8 cellular contexts compared by ENCODE assay signal in genomic region chr3:58994746-58995330, GRCh38. TPM values are rescaled to one million over a fixed set of nuclear protein-coding genes. Genes with fewer than 3 reads are reported as not detected.
DNase-seq lines count a peak whose midpoint lies in the region; ATAC-seq and TF ChIP-seq lines count a peak whose summit lies in the region.

No MANE protein-coding gene starts in this region.

- no peak overlapping the region for H3K4me3 ChIP-seq in GM06990 (replicated peaks; ENCODE audit: low read depth, low read length)
- H3K4me3 ChIP-seq in endocrine pancreas (ENCODE audit: control insufficient read depth, insufficient read depth, low read length) = peak overlapping the region; percentile 67

- H3K4me1 Mint-ChIP-seq in naive thymus-derived CD8-positive, alpha-beta T cell = peaks cover 0 to 8% (median 1%) of the 10 kb centered on the region in 4 donors

- H3K27ac Mint-ChIP-seq in naive thymus-derived CD8-positive, alpha-beta T cell = no peak overlapping the region

- DNase-seq in AG08396 (ENCODE audit: low spot score) (peak; percentile 49), GM06990 (ENCODE audit: extremely low read depth, insufficient read length) (no peak), M059J (ENCODE audit: low read depth) (peak; percentile 74), SHP77 (lab: John Stamatoyannopoulos, UW) (peak; percentile 59 to 63), posterior cingulate gyrus (no peak)
- DNase-seq in naive thymus-derived CD8-positive, alpha-beta T cell = peak in 7 of 10 donors; percentile 12 to 64 (median 22)

- POLR2A ChIA-PET in naive thymus-derived CD8-positive, alpha-beta T cell (lab: Charles Lee) = no interaction called here

- no peaks in the 10 kb centered on the region for H3K36me3 ChIP-seq in GM06990 (ENCODE audit: control insufficient read depth, insufficient read depth, low read length)
- H3K36me3 ChIP-seq in endocrine pancreas (ENCODE audit: control insufficient read depth, insufficient read depth, low read length) = no peaks in the 10 kb centered on the region

- peak; percentile 71 for TF ChIP-seq CTCF in GM06990 (IDR thresholded peaks at IDR 0.05; ENCODE audit: insufficient read depth, low read length, poor library complexity, severe bottlenecking)

- H3K9me3 Mint-ChIP-seq in naive thymus-derived CD8-positive, alpha-beta T cell = no peaks in the 10 kb centered on the region

- H3K4me1 ChIP-seq in endocrine pancreas (ENCODE audit: control insufficient read depth, insufficient read depth, low read length) = peaks cover 12% of the 10 kb centered on the region

- H3K4me3 Mint-ChIP-seq in naive thymus-derived CD8-positive, alpha-beta T cell = peak overlapping the region in 1 of 10 donors; percentile 22

- H3K9ac ChIP-seq in endocrine pancreas (ENCODE audit: control insufficient read depth, insufficient read depth, low read length) = no peak overlapping the region

- intact Hi-C loops in posterior cingulate gyrus (cut with DNase I) = no loop called here

- no peaks in the 10 kb centered on the region for H3K27me3 ChIP-seq in GM06990 (replicated peaks; ENCODE audit: control insufficient read depth, insufficient read depth, low read length)
- H3K27me3 ChIP-seq in endocrine pancreas (ENCODE audit: control insufficient read depth, insufficient read depth, low read length) = no peaks in the 10 kb centered on the region

- no peak for ATAC-seq in naive thymus-derived CD8-positive, alpha-beta T cell
- no peak for ATAC-seq in HG03196 (IDR thresholded peaks at IDR 0.05; ENCODE audit: unreplicated experiment)

- peaks cover 0 to 5% (median 3%) of the 10 kb centered on the region in 5 donors for H3K27me3 Mint-ChIP-seq in naive thymus-derived CD8-positive, alpha-beta T cell

- H3K9me3 ChIP-seq in endocrine pancreas (ENCODE audit: control insufficient read depth, low read length) = no peaks in the 10 kb centered on the region

- no peaks in the 10 kb centered on the region for H3K36me3 Mint-ChIP-seq in naive thymus-derived CD8-positive, alpha-beta T cell

RNA-seq across cellular contexts. Expression of gene CFAP20DC, which starts 55.0 kb away (rescaled TPM):
- total RNA-seq in M059J (2014; rRNA removed; shearing (Covaris generic)) = not detected in 2 replicates
- total RNA-seq in naive thymus-derived CD8-positive, alpha-beta T cell = under 1 TPM; 0.13 to 0.27 TPM
- polyA plus RNA-seq in naive thymus-derived CD8-positive, alpha-beta T cell = under 1 TPM in 2 of 3 donors, not detected in 1; 0.18 to 0.20 TPM

Comparison
In these comparisons a context has a peak if more than half of its experiments do, and no peak if none do; other contexts are left out.
1. DNase-seq: peak in AG08396 (single experiment), M059J (single experiment), SHP77 (2 of 2) and naive thymus-derived CD8-positive, alpha-beta T cell (7 of 10); none in GM06990 (single experiment) and posterior cingulate gyrus (0 of 10).